ENCODE assay signal across 1 cellular context in genomic region chr11:16881766-16882165, GRCh38.
TF ChIP-seq lines count a peak whose summit lies in the region.

No MANE protein-coding gene starts in this region.

TF ChIP-seq in H1, 55 proteins besides CTCF, POLR2A, EP300 and RAD21 (continued from another document):
- TF ChIP-seq CHD7 (IDR thresholded peaks at IDR 0.05; ENCODE audit: insufficient replicate concordance, low read length) (no peak), SP1 (IDR thresholded peaks at IDR 0.05; ENCODE audit: low read depth, low read length) (no peak), CEBPB (IDR thresholded peaks at IDR 0.05; ENCODE audit: low read depth, low read length) (no peak), JUN (IDR thresholded peaks at IDR 0.05; ENCODE audit: low read depth, low read length) (no peak), ATF2 (IDR thresholded peaks at IDR 0.05; ENCODE audit: low read length) (no peak), PHF8 (conservative IDR thresholded peaks at IDR 0.05; ENCODE audit: low read depth, low read length) (no peak), FOSL1 (IDR thresholded peaks at IDR 0.05; ENCODE audit: insufficient read depth, low read depth, low read length) (no peak), E2F6 (IDR thresholded peaks at IDR 0.05) (no peak), YY1 (IDR thresholded peaks at IDR 0.05; ENCODE audit: low read depth, low read length) (no peak), KDM5A (IDR thresholded peaks at IDR 0.05; ENCODE audit: low read length) (no peak), NRF1 (IDR thresholded peaks at IDR 0.05; ENCODE audit: low read depth, low read length) (no peak)
